ENCODE assay signal across 22 cellular contexts in the genomic region with DNA sequence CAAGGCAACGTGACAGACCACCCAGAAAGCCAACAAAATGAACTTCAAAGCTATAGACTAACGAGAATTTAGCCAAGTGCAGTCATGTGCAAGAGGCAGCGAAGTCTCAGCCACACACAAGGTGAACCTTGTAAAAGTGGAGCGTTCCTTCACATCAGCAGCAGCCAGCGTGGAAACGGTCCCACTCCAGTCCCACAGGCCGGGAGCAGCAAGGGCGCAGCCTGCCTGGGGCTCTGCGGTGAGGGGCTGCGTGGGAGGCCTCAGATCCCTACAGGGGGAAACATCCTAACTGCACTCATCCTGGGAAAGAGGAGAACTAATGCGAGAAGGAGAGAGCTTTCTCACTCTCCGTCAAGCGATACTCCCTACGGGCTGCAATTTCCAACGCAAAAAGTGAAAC. TPM values are rescaled to one million over a fixed set of nuclear protein-coding genes. Genes with fewer than 3 reads are reported as not detected.
DNase-seq lines count a peak whose midpoint lies in the region; ATAC-seq and TF ChIP-seq lines count a peak whose summit lies in the region.
"Had no signal": no experiment of that assay in that cellular context is flagged by ENCODE, and none has a peak within 500 bp of the region (broad histone marks: within the 10 kb centered on the region; RNA-seq: fewer than 3 reads in every experiment).

No MANE protein-coding gene starts in this region.

- no peak for DNase-seq in MM.1S
- peak; percentile 59 for DNase-seq in chondrocyte (ENCODE audit: low spot score)
- DNase-seq in left kidney (ENCODE audit: low read depth, low spot score), result peak; percentile 43
- peak; percentile 50 for DNase-seq in retina
- DNase-seq in body of pancreas, result no peak
- no peak for DNase-seq in HK-2 (ENCODE audit: unreplicated experiment)
- no peak for DNase-seq in activated naive CD4-positive, alpha-beta T cell treated with anti-CD3 and anti-CD28 coated beads, Interleukin-2, amount 50 U/mL, for 16 hours
- DNase-seq in activated CD4-positive, alpha-beta memory T cell treated with anti-CD3 and anti-CD28 coated beads for 36 hours, result no peak
- DNase-seq: DMS79, H7, HFFc6, KG1, MV-4-11, NCI-H1417, NCI-H187, NCI-H2107, NCI-H510A, NCI-H774, OCI-M1, RPMI8226, SHP77 treated with DMSO at 0.1 percent for 48 hours had no signal

- no peaks in the 10 kb centered on the region for H3K27me3 Mint-ChIP-seq in chondrocyte (ENCODE audit: low read depth)
- no peaks in the 10 kb centered on the region for H3K27me3 Mint-ChIP-seq in activated CD4-positive, alpha-beta memory T cell treated with anti-CD3 and anti-CD28 coated beads for 36 hours

- intact Hi-C loops in body of pancreas (cut with DNase I), result loop anchor here (10.0 kb wide), 1 partner anchor 162 kb away; no protein-coding TSS in a partner anchor
- intact Hi-C loops in activated CD4-positive, alpha-beta memory T cell treated with anti-CD3 and anti-CD28 coated beads for 36 hours (cut with micrococcal nuclease), result no loop called here

- CTCF ChIA-PET in activated CD4-positive, alpha-beta memory T cell treated with anti-CD3 and anti-CD28 coated beads for 36 hours (lab: Charles Lee), result interaction anchor here (0.7 to 0.9 kb wide), 2 partner anchors 50 to 144 kb away, joined by 3 to 4 read pairs; no protein-coding TSS in a partner anchor

- peaks cover 9% of the 10 kb centered on the region for H3K4me1 Mint-ChIP-seq in chondrocyte (ENCODE audit: low read depth)
- peaks cover 3% of the 10 kb centered on the region for H3K4me1 Mint-ChIP-seq in activated CD4-positive, alpha-beta memory T cell treated with anti-CD3 and anti-CD28 coated beads for 36 hours (ENCODE audit: low read depth)

- no peak overlapping the region for H2AFZ ChIP-seq in MM.1S (ENCODE audit: low read length)

- peaks cover 23% of the 10 kb centered on the region for H3K4me1 ChIP-seq in MM.1S (ENCODE audit: low read length)
- H3K4me1 ChIP-seq in body of pancreas, result peaks cover 13% of the 10 kb centered on the region

- H3K9ac ChIP-seq in MM.1S (ENCODE audit: low read length), result no peak overlapping the region; the same call in 1 of the 2 replicates

- no peaks in the 10 kb centered on the region for H3K9me3 ChIP-seq in MM.1S (replicated peaks; ENCODE audit: insufficient read depth, low read length)
- no peaks in the 10 kb centered on the region for H3K9me3 ChIP-seq in body of pancreas

- H3K27ac Mint-ChIP-seq in chondrocyte (ENCODE audit: unreplicated experiment), result no peak overlapping the region
- no peak overlapping the region for H3K27ac Mint-ChIP-seq in activated CD4-positive, alpha-beta memory T cell treated with anti-CD3 and anti-CD28 coated beads for 36 hours
- H3K27ac Mint-ChIP-seq: HFFc6 had no signal

- H3K27ac ChIP-seq in MM.1S (ENCODE audit: low read length) (peak overlapping the region; percentile 85; the same call in 1 of the 2 replicates), body of pancreas (no peak overlapping the region)
- H3K27ac ChIP-seq: C4-2B had no signal

- peaks cover 82% of the 10 kb centered on the region for H3K79me2 ChIP-seq in MM.1S (ENCODE audit: low read length)

- TF ChIP-seq CTCF in MM.1S (IDR thresholded peaks at IDR 0.05; ENCODE audit: low read length) (no peak), chondrocyte (IDR thresholded peaks at IDR 0.05) (no peak), body of pancreas (IDR thresholded peaks at IDR 0.05) (no peak)

- no peaks in the 10 kb centered on the region for H4K20me1 ChIP-seq in MM.1S (ENCODE audit: insufficient read depth, low read length)

- ATAC-seq in body of pancreas, result no peak

- peaks cover 2% of the 10 kb centered on the region for H3K36me3 Mint-ChIP-seq in chondrocyte (ENCODE audit: low read depth)
- no peaks in the 10 kb centered on the region for H3K36me3 Mint-ChIP-seq in activated CD4-positive, alpha-beta memory T cell treated with anti-CD3 and anti-CD28 coated beads for 36 hours

- POLR2A ChIA-PET in activated CD4-positive, alpha-beta memory T cell treated with anti-CD3 and anti-CD28 coated beads for 36 hours (lab: Charles Lee), result no interaction called here

- no peaks in the 10 kb centered on the region for H3K27me3 ChIP-seq in MM.1S (replicated peaks; ENCODE audit: insufficient read depth, low read length)
- H3K27me3 ChIP-seq in body of pancreas, result no peaks in the 10 kb centered on the region

- H3K4me3 ChIP-seq in MM.1S (ENCODE audit: low read length) (peak overlapping the region; percentile 55; the same call in 1 of the 2 replicates), body of pancreas (no peak overlapping the region)

- peak overlapping the region; percentile 79 for H3K4me2 ChIP-seq in MM.1S (ENCODE audit: low read depth, low read length)

- H3K36me3 ChIP-seq in MM.1S (replicated peaks; ENCODE audit: insufficient read depth, low read length) (no peaks in the 10 kb centered on the region), body of pancreas (replicated peaks in 1 of 2; ENCODE audit: insufficient read depth in 1 of 2, low read depth in 2 of 2) (no peaks in the 10 kb centered on the region)

- H3K9me2 ChIP-seq in MM.1S (replicated peaks; ENCODE audit: insufficient read depth, low read length), result no peaks in the 10 kb centered on the region

- H3K4me3 Mint-ChIP-seq in chondrocyte (ENCODE audit: unreplicated experiment), result no peak overlapping the region
- no peak overlapping the region for H3K4me3 Mint-ChIP-seq in activated CD4-positive, alpha-beta memory T cell treated with anti-CD3 and anti-CD28 coated beads for 36 hours
- H3K4me3 Mint-ChIP-seq: HFFc6 had no signal

- H3K9me3 Mint-ChIP-seq in chondrocyte (ENCODE audit: low read depth), result no peaks in the 10 kb centered on the region
- no peaks in the 10 kb centered on the region for H3K9me3 Mint-ChIP-seq in activated CD4-positive, alpha-beta memory T cell treated with anti-CD3 and anti-CD28 coated beads for 36 hours
- H3K9me3 Mint-ChIP-seq: HFFc6 had no signal

- H3F3A ChIP-seq in MM.1S (ENCODE audit: insufficient read depth, low read length), result peaks cover 19% of the 10 kb centered on the region

- WGBS in body of pancreas, 2 donors, result 80 to 92% methylated on average over 12 to 15 of the region's 15 CpGs

- TF ChIP-seq POLR2A in body of pancreas (IDR thresholded peaks at IDR 0.05), result no peak

RNA-seq across cellular contexts. Expression of a gene that starts 4.8 kb away (rescaled TPM):
- total RNA-seq in chondrocyte (15.8 to 17.9 TPM (median 17.2 TPM) in 3 replicates), body of pancreas (1 to 10 TPM in 1 of 2 donors, under 1 TPM in 1; 0.78 to 4.0 TPM)
- 10 to 100 TPM; 14.8 to 16.1 TPM for total RNA-seq in activated CD4-positive, alpha-beta memory T cell treated with anti-CD3 and anti-CD28 coated beads for 36 hours

RNA-seq across cellular contexts. Expression of a gene that starts 29.1 kb away (rescaled TPM):
- total RNA-seq in chondrocyte (10.2 to 14.4 TPM (median 13.2 TPM) in 3 replicates), body of pancreas (10 to 100 TPM in 1 of 2 donors, 1 to 10 TPM in 1; 6.5 to 24.7 TPM)
- total RNA-seq in activated CD4-positive, alpha-beta memory T cell treated with anti-CD3 and anti-CD28 coated beads for 36 hours, result 1 to 10 TPM; 2.5 to 2.8 TPM

Comparison
In these comparisons a context has a peak if more than half of its experiments do, and no peak if none do; other contexts are left out.
1. DNase-seq: peak in chondrocyte (single experiment), left kidney (single experiment) and retina (single experiment); none in MM.1S (single experiment), body of pancreas (0 of 4), HK-2 (single experiment), activated naive CD4-positive, alpha-beta T cell treated with anti-CD3 and anti-CD28 coated beads, Interleukin-2, amount 50 U/mL, for 16 hours (single experiment) and activated CD4-positive, alpha-beta memory T cell treated with anti-CD3 and anti-CD28 coated beads for 36 hours (single experiment).